In the genomic region with DNA sequence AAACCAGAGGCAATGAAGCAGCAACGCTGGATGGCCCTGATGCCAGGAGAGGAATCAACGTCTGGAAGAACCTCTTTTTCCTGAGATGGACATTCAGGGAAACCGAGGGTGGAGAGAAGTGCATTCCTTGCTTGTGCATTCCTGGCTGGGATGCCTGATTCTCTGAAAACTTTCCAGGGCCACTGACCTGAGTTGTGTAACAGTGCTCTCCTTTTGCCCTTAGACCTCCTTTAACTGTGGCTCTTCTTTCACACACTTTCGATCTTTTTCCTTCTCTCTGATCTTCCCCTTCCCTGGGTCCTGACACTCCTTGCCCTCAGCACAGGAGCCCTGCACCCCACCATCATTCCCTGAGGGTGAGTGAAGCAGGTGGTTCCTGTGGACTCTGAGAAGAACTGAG, we compare ENCODE assay signal across 20 cellular contexts. TPM values are rescaled to one million over a fixed set of nuclear protein-coding genes. Genes with fewer than 3 reads are reported as not detected.
DNase-seq lines count a peak whose midpoint lies in the region; ATAC-seq, FAIRE-seq and TF ChIP-seq lines count a peak whose summit lies in the region.
"Had no signal": no experiment of that assay in that cellular context is flagged by ENCODE, and none has a peak within 500 bp of the region (broad histone marks: within the 10 kb centered on the region; RNA-seq: fewer than 3 reads in every experiment).

No MANE protein-coding gene starts in this region.

- H3K36me3 ChIP-seq in Caco-2 (ENCODE audit: control insufficient read depth, insufficient read depth, low read length) (no peaks in the 10 kb centered on the region), stomach (no peaks in the 10 kb centered on the region)
- H3K36me3 ChIP-seq: BE2C had no signal

- peaks cover 50% of the 10 kb centered on the region for H3K4me1 ChIP-seq in Caco-2
- peaks cover 0 to 9% (median 4%) of the 10 kb centered on the region in 4 donors for H3K4me1 ChIP-seq in stomach
- H3K4me1 ChIP-seq: BE2C had no signal

- TF ChIP-seq CTCF in Caco-2 (IDR thresholded peaks at IDR 0.05; ENCODE audit: insufficient read depth in 1 of 2, low read depth in 1 of 2, low read length in 1 of 2, severe bottlenecking in 1 of 2, unreplicated experiment in 1 of 2) = no peak
- no peak for TF ChIP-seq CTCF in neural crest cell (conservative IDR thresholded peaks at IDR 0.05)
- no peak for TF ChIP-seq CTCF in stomach (IDR thresholded peaks at IDR 0.05)

- peak overlapping the region; percentile 15 for H3K27ac Mint-ChIP-seq in Caco-2 (ENCODE audit: unreplicated experiment)
- H3K27ac Mint-ChIP-seq in neural crest cell (ENCODE audit: unreplicated experiment) = peak overlapping the region; percentile 76
- H3K27ac Mint-ChIP-seq: CD8-positive, alpha-beta T cell; HFFc6 had no signal

- no peaks in the 10 kb centered on the region for H3K27me3 ChIP-seq in Caco-2 (replicated peaks; ENCODE audit: control insufficient read depth, insufficient read depth, low read length)
- H3K27me3 ChIP-seq in stomach = peaks cover 13 to 90% (median 45%) of the 10 kb centered on the region in 3 donors

- peaks cover 28% of the 10 kb centered on the region for H3K4me1 Mint-ChIP-seq in Caco-2 (ENCODE audit: low read depth, unreplicated experiment)
- no peaks in the 10 kb centered on the region for H3K4me1 Mint-ChIP-seq in neural crest cell

- H3K4me3 ChIP-seq in Caco-2 (ENCODE audit: low read depth, low read length) (no peak overlapping the region), stomach (no peak overlapping the region)

- WGBS in stomach, 5 donors = 44 to 65% (median 54%) methylated on average over 4 of the region's 4 CpGs

- no peak for TF ChIP-seq POLR2A in stomach (IDR thresholded peaks at IDR 0.05)
- TF ChIP-seq POLR2A in H54 (IDR thresholded peaks at IDR 0.05; ENCODE audit: low read depth, low read length) = no peak

- intact Hi-C loops in Caco-2 (cut with micrococcal nuclease; ENCODE audit: unreplicated experiment) = no loop called here
- intact Hi-C loops in stomach (cut with DNase I; ENCODE audit: low total_unique reads) = no loop called here

- CTCF ChIA-PET in Caco-2 (lab: Charles Lee) = interaction anchor here (1.4 to 7.5 kb wide), 2 partner anchors 9 to 33 kb away, joined by 5 to 37 read pairs; a partner anchor contains a TSS

- no peak overlapping the region for H3K27ac ChIP-seq in stomach

- BruUV-seq in Caco-2 (replicated peaks; lab: Mats Ljungman, UMichigan) = no TSS peak

- no peak for FAIRE-seq in H54 (lab: Jason Lieb, UNC)
- FAIRE-seq: GM12891 had no signal

- DNase-seq in Caco-2 (no peak), NCI-H226 (peak; percentile 23), left lobe of liver (ENCODE audit: low spot score) (no peak), neural crest cell (ENCODE audit: low read depth, low spot score) (no peak), CD1c-positive myeloid dendritic cell (ENCODE audit: extremely low spot score) (no peak), stomach (no peak), NCI-H2029 treated with DMSO at 0.1 percent for 48 hours (lab: John Stamatoyannopoulos, UW) (no peak), H54 (ENCODE audit: insufficient read length, low spot score) (no peak)
- DNase-seq: 8988T; BE2C; CD8-positive, alpha-beta T cell; DND-41; GF-D8; HFFc6; NCI-H1417; NCI-H1930; NCI-H748 treated with DMSO at 0.1 percent for 48 hours; PC-3 had no signal

- H3K9me3 ChIP-seq in Caco-2 (no peaks in the 10 kb centered on the region), stomach (no peaks in the 10 kb centered on the region)
- H3K9me3 ChIP-seq: BE2C had no signal

- H3K9me3 Mint-ChIP-seq in Caco-2 (ENCODE audit: unreplicated experiment) (no peaks in the 10 kb centered on the region), neural crest cell (no peaks in the 10 kb centered on the region)
- H3K9me3 Mint-ChIP-seq: CD8-positive, alpha-beta T cell; HFFc6 had no signal

- POLR2A ChIA-PET in Caco-2 (lab: Charles Lee) = no interaction called here

- TF ChIP-seq EP300 in stomach (IDR thresholded peaks at IDR 0.05) = no peak

- no peaks in the 10 kb centered on the region for H3K36me3 Mint-ChIP-seq in Caco-2 (ENCODE audit: insufficient read depth, unreplicated experiment)
- H3K36me3 Mint-ChIP-seq in neural crest cell (ENCODE audit: low read depth) = no peaks in the 10 kb centered on the region
- H3K36me3 Mint-ChIP-seq: CD8-positive, alpha-beta T cell had no signal

- H3K27me3 Mint-ChIP-seq in Caco-2 (ENCODE audit: insufficient read depth, unreplicated experiment) (no peaks in the 10 kb centered on the region), neural crest cell (ENCODE audit: low read depth) (peaks cover 83% of the 10 kb centered on the region)

- H3K4me3 Mint-ChIP-seq in Caco-2 (ENCODE audit: unreplicated experiment) (no peak overlapping the region), neural crest cell (no peak overlapping the region)
- H3K4me3 Mint-ChIP-seq: CD8-positive, alpha-beta T cell; HFFc6 had no signal

- ATAC-seq in left lobe of liver = peak; percentile 90
- ATAC-seq: CD8-positive, alpha-beta T cell; PC-3 had no signal

RNA-seq across cellular contexts. Expression of a gene that starts 20.4 kb away (rescaled TPM):
- 24.8 and 25.2 TPM in 2 replicates for total RNA-seq in Caco-2 (2022)
- 5.4 TPM for total RNA-seq in left lobe of liver
- total RNA-seq in neural crest cell = 22.4 and 23.2 TPM in 2 replicates
- total RNA-seq in stomach = 10 to 100 TPM in 2 of 5 donors, 1 to 10 TPM in 2, under 1 TPM in 1; 0.87 to 22.8 (median 3.1) TPM
- polyA plus RNA-seq in stomach = 10 to 100 TPM in 1 of 3 donors, 1 to 10 TPM in 2; 4.7 to 11.9 (median 8.0) TPM

RNA-seq across cellular contexts. Expression of a gene that starts 24.6 kb away (rescaled TPM):
- total RNA-seq in Caco-2 (2022) = 20.6 and 25.0 TPM in 2 replicates
- total RNA-seq in left lobe of liver = 0.08 TPM
- 0.16 and 0.25 TPM in 2 replicates for total RNA-seq in neural crest cell
- total RNA-seq in stomach = 1 to 10 TPM in 1 of 5 donors, under 1 TPM in 1, not detected in 3; 0.92 to 3.0 TPM
- polyA plus RNA-seq in stomach = under 1 TPM; 0.31 to 0.38 (median 0.31) TPM

RNA-seq across cellular contexts. Expression of a gene that starts 34.5 kb away (rescaled TPM):
- total RNA-seq in Caco-2 (2022) (73.6 and 80.8 TPM in 2 replicates), left lobe of liver (28.4 TPM), neural crest cell (32.7 and 37.8 TPM in 2 replicates), stomach (10 to 100 TPM in 4 of 5 donors, 1 to 10 TPM in 1; 7.0 to 44.9 (median 22.2) TPM)
- 10 to 100 TPM; 30.5 to 38.3 (median 32.1) TPM for polyA plus RNA-seq in stomach

RNA-seq across cellular contexts. Expression of a gene that starts 44.1 kb away (rescaled TPM):
- total RNA-seq in Caco-2 (2022) = 1.4 and 2.3 TPM in 2 replicates
- total RNA-seq in left lobe of liver = 0.40 TPM
- 0.84 and 1.4 TPM in 2 replicates for total RNA-seq in neural crest cell
- total RNA-seq in stomach = not detected
- under 1 TPM; 0.31 to 0.75 (median 0.48) TPM for polyA plus RNA-seq in stomach
- total RNA-seq: SK-MEL-5 had no signal

RNA-seq across cellular contexts. Expression of a gene that starts 44.2 kb away (rescaled TPM):
- 159 and 162 TPM in 2 replicates for total RNA-seq in Caco-2 (2022)
- total RNA-seq in left lobe of liver = 16.4 TPM
- total RNA-seq in neural crest cell = 50.0 and 55.3 TPM in 2 replicates
- 10 to 100 TPM in 4 of 5 donors, 1 to 10 TPM in 1; 7.8 to 85.2 (median 24.6) TPM for total RNA-seq in stomach
- 10 to 100 TPM; 37.1 to 69.7 (median 38.1) TPM for polyA plus RNA-seq in stomach
